Comparison of ENCODE assay signal across 26 cellular contexts in genomic region chr21:43707462-43707861, GRCh38.
"Had no signal": no experiment of that assay in that cellular context is flagged by ENCODE, and none has a peak within 500 bp of the region (broad histone marks: within the 10 kb centered on the region; RNA-seq: fewer than 3 reads in every experiment).

No MANE protein-coding gene starts in this region.

- H3K36me3 ChIP-seq: brain microvascular endothelial cell, esophagus squamous epithelium, gastroesophageal sphincter had no signal

- H3K9me3 ChIP-seq: esophagus squamous epithelium, gastroesophageal sphincter had no signal

- H3K27ac ChIP-seq: brain microvascular endothelial cell, epithelial cell of prostate, esophagus squamous epithelium, gastroesophageal sphincter, VCaP had no signal

- ATAC-seq: activated naive CD4-positive, alpha-beta T cell treated with anti-CD3 and anti-CD28 coated beads, Interleukin-2, amount 50 U/mL, for 72 hours; activated T-cell treated with anti-CD3 and anti-CD28 coated beads, Interleukin-2, amount 50 U/mL, for 72 hours; gastroesophageal sphincter; WTC11 had no signal

- H3K9me3 Mint-ChIP-seq: activated CD4-positive, alpha-beta memory T cell treated with anti-CD3 and anti-CD28 coated beads, Interleukin-2, amount 10 ng/mL, durations not matched to agents 7 days and 5 days; activated CD4-positive, alpha-beta T cell treated with anti-CD3 and anti-CD28 coated beads, Interleukin-2, amount 10 ng/mL, durations not matched to agents 7 days and 5 days; activated naive CD4-positive, alpha-beta T cell treated with anti-CD3 and anti-CD28 coated beads, Interleukin-2, amount 10 ng/mL, durations not matched to agents 7 days and 5 days; activated naive CD4-positive, alpha-beta T cell treated with anti-CD3 and anti-CD28 coated beads, Interleukin-2, amount 50 U/mL, for 72 hours; activated naive CD8-positive, alpha-beta T cell treated with anti-CD3 and anti-CD28 coated beads, Interleukin-2, amount 10 ng/mL, durations not matched to agents 7 days and 5 days; activated T-cell treated with anti-CD3 and anti-CD28 coated beads, Interleukin-2, amount 50 U/mL, for 24 hours; activated T-cell treated with anti-CD3 and anti-CD28 coated beads, Interleukin-2, amount 50 U/mL, for 72 hours had no signal

- H3K36me3 Mint-ChIP-seq: activated naive CD4-positive, alpha-beta T cell treated with anti-CD3 and anti-CD28 coated beads, Interleukin-2, amount 10 ng/mL, durations not matched to agents 7 days and 5 days; activated naive CD4-positive, alpha-beta T cell treated with anti-CD3 and anti-CD28 coated beads, Interleukin-2, amount 50 U/mL, for 72 hours; activated naive CD8-positive, alpha-beta T cell treated with anti-CD3 and anti-CD28 coated beads, Interleukin-2, amount 10 ng/mL, durations not matched to agents 7 days and 5 days; WTC11 had no signal

- H3K27me3 ChIP-seq: brain microvascular endothelial cell, esophagus squamous epithelium had no signal

- H3K4me3 Mint-ChIP-seq: activated CD4-positive, alpha-beta memory T cell treated with anti-CD3 and anti-CD28 coated beads, Interleukin-2, amount 10 ng/mL, durations not matched to agents 7 days and 5 days; activated CD4-positive, alpha-beta T cell treated with anti-CD3 and anti-CD28 coated beads, Interleukin-2, amount 10 ng/mL, durations not matched to agents 7 days and 5 days; activated naive CD4-positive, alpha-beta T cell treated with anti-CD3 and anti-CD28 coated beads, Interleukin-2, amount 10 ng/mL, durations not matched to agents 7 days and 5 days; activated naive CD8-positive, alpha-beta T cell treated with anti-CD3 and anti-CD28 coated beads, Interleukin-2, amount 10 ng/mL, durations not matched to agents 7 days and 5 days; activated T-cell treated with anti-CD3 and anti-CD28 coated beads, Interleukin-2, amount 50 U/mL, for 24 hours; activated T-cell treated with anti-CD3 and anti-CD28 coated beads, Interleukin-2, amount 50 U/mL, for 72 hours; WTC11 had no signal

- H3K27ac Mint-ChIP-seq: activated CD4-positive, alpha-beta memory T cell treated with anti-CD3 and anti-CD28 coated beads, Interleukin-2, amount 10 ng/mL, durations not matched to agents 7 days and 5 days; activated CD4-positive, alpha-beta T cell treated with anti-CD3 and anti-CD28 coated beads, Interleukin-2, amount 10 ng/mL, durations not matched to agents 7 days and 5 days; activated naive CD4-positive, alpha-beta T cell treated with anti-CD3 and anti-CD28 coated beads, Interleukin-2, amount 10 ng/mL, durations not matched to agents 7 days and 5 days; activated naive CD4-positive, alpha-beta T cell treated with anti-CD3 and anti-CD28 coated beads, Interleukin-2, amount 50 U/mL, for 72 hours; activated naive CD8-positive, alpha-beta T cell treated with anti-CD3 and anti-CD28 coated beads, Interleukin-2, amount 10 ng/mL, durations not matched to agents 7 days and 5 days; activated T-cell treated with anti-CD3 and anti-CD28 coated beads, Interleukin-2, amount 50 U/mL, for 24 hours; activated T-cell treated with anti-CD3 and anti-CD28 coated beads, Interleukin-2, amount 50 U/mL, for 72 hours; WTC11 had no signal

- H3K4me3 ChIP-seq: esophagus squamous epithelium, gastroesophageal sphincter had no signal

- DNase-seq: activated CD4-positive, alpha-beta memory T cell treated with anti-CD3 and anti-CD28 coated beads, Interleukin-2, amount 10 ng/mL, durations not matched to agents 7 days and 5 days; activated CD4-positive, alpha-beta T cell treated with anti-CD3 and anti-CD28 coated beads for 1 hour; activated CD4-positive, alpha-beta T cell treated with anti-CD3 and anti-CD28 coated beads for 4 hours; activated CD4-positive, alpha-beta T cell treated with anti-CD3 and anti-CD28 coated beads, Interleukin-2, amount 10 ng/mL, durations not matched to agents 7 days and 5 days; activated CD4-positive, alpha-beta T cell treated with anti-CD3 and anti-CD28 coated beads, Interleukin-2, amount 50 U/mL, for 4 hours; activated CD8-positive, alpha-beta memory T cell treated with anti-CD3 and anti-CD28 coated beads, Interleukin-2, amount 50 U/mL, for 48 hours; activated gamma-delta T cell; activated naive CD4-positive, alpha-beta T cell; activated naive CD4-positive, alpha-beta T cell treated with anti-CD3 and anti-CD28 coated beads, Interleukin-2, amount 10 ng/mL, durations not matched to agents 7 days and 5 days; activated naive CD8-positive, alpha-beta T cell treated with anti-CD3 and anti-CD28 coated beads, Interleukin-2, amount 10 ng/mL, durations not matched to agents 7 days and 5 days; activated T-cell treated with anti-CD3 and anti-CD28 coated beads for 4 hours; activated T-cell treated with anti-CD3 and anti-CD28 coated beads, Interleukin-2, amount 50 U/mL, for 24 hours; activated T-cell treated with anti-CD3 and anti-CD28 coated beads, Interleukin-2, amount 50 U/mL, for 72 hours; brain microvascular endothelial cell; caudate nucleus; cortex of kidney; dermis blood vessel endothelial cell; effector CD4-positive, alpha-beta T cell; esophagus squamous epithelium; foreskin melanocyte; T-helper 2 cell had no signal

- H3K4me1 ChIP-seq: gastroesophageal sphincter had no signal
